ENCODE assay signal across 1 cellular context in the genomic region with DNA sequence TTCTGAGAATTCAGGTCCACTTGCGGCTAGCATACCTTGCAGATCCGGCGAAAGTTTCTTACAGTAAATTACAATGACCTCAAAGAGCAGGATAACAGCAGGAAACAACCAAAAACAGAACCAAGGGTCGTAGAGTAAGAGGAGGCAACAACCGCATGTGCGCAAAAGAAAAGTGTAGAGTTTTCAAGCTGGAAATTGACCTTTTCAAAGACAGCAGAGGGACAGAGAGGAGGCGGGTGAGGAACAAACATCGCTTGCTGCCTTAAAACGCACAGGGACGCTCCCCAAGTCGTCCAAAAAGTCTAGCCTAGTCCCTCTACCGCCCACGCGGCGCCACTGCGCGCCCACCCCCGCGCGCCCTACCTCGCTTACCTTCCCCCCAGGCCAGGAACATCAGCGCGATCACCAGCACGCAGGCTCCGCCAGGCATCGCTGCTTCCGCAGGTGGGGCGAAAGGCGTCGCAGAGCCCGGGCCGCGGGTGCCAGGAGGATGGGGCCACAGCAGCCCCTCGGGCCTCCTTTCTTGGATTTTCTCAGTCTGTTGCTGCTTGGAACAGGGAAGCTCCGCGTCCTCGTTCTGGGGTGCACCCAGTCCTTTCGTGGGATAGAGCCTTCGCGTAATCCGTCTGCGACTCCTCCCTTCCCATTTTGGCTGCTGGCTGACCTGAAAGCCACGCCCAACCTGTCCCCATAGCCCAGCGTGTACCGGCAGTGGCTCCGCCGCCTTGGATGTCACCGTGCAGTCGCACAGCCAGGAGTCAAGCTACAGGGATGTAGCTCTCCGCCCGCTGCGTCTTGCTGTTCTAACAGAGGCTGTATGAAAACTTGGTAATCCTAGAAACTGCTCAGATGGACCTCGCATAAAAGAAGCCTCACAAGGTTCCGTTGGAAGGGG.
TF ChIP-seq lines count a peak whose summit lies in the region.

A gene (minus strand): TSS at position 579 of the 895 bp plus-strand sequence. CDS start 149 bp downstream, at position 430.

TF ChIP-seq in HCT116, 20 proteins besides CTCF, POLR2A, EP300 and RAD21 (continued from another document):
- TF ChIP-seq TCF7L2 (IDR thresholded peaks at IDR 0.05; ENCODE audit: borderline replicate concordance, extremely low read depth, insufficient read depth, insufficient read length), result peak; percentile 73
- no peak for TF ChIP-seq YY1 (IDR thresholded peaks at IDR 0.05; ENCODE audit: extremely low read depth, insufficient replicate concordance, low read depth, low read length)
- TF ChIP-seq EZH2 (IDR thresholded peaks at IDR 0.05), result no peak
- no peak for TF ChIP-seq JUND (IDR thresholded peaks at IDR 0.05)
- TF ChIP-seq SP1 (IDR thresholded peaks at IDR 0.05; ENCODE audit: low read depth), result no peak; the same call in 1 of the 2 replicates
- TF ChIP-seq ZNF274 (IDR thresholded peaks at IDR 0.05; ENCODE audit: low read depth, low read length), result no peak
- peak; percentile 81 for TF ChIP-seq POLR2AphosphoS5 (IDR thresholded peaks at IDR 0.05; ENCODE audit: low read depth, low read length)
- TF ChIP-seq EZH2phosphoT487 (IDR thresholded peaks at IDR 0.05; ENCODE audit: borderline replicate concordance), result no peak
- TF ChIP-seq, protein P1, sequence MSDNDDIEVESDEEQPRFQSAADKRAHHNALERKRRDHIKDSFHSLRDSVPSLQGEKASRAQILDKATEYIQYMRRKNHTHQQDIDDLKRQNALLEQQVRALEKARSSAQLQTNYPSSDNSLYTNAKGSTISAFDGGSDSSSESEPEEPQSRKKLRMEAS (IDR thresholded peaks at IDR 0.05), result peak; percentile 76
- TF ChIP-seq SIN3A (IDR thresholded peaks at IDR 0.05; ENCODE audit: low read depth), result no peak; the same call in none of the 2 replicates
- TF ChIP-seq, protein P2, sequence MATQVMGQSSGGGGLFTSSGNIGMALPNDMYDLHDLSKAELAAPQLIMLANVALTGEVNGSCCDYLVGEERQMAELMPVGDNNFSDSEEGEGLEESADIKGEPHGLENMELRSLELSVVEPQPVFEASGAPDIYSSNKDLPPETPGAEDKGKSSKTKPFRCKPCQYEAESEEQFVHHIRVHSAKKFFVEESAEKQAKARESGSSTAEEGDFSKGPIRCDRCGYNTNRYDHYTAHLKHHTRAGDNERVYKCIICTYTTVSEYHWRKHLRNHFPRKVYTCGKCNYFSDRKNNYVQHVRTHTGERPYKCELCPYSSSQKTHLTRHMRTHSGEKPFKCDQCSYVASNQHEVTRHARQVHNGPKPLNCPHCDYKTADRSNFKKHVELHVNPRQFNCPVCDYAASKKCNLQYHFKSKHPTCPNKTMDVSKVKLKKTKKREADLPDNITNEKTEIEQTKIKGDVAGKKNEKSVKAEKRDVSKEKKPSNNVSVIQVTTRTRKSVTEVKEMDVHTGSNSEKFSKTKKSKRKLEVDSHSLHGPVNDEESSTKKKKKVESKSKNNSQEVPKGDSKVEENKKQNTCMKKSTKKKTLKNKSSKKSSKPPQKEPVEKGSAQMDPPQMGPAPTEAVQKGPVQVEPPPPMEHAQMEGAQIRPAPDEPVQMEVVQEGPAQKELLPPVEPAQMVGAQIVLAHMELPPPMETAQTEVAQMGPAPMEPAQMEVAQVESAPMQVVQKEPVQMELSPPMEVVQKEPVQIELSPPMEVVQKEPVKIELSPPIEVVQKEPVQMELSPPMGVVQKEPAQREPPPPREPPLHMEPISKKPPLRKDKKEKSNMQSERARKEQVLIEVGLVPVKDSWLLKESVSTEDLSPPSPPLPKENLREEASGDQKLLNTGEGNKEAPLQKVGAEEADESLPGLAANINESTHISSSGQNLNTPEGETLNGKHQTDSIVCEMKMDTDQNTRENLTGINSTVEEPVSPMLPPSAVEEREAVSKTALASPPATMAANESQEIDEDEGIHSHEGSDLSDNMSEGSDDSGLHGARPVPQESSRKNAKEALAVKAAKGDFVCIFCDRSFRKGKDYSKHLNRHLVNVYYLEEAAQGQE (IDR thresholded peaks at IDR 0.05; ENCODE audit: low read depth), result no peak
- TF ChIP-seq FOSL1 (IDR thresholded peaks at IDR 0.05; ENCODE audit: low read depth), result no peak
- peak; percentile 55 for TF ChIP-seq ZFX (IDR thresholded peaks at IDR 0.05)
- TF ChIP-seq, protein P3, sequence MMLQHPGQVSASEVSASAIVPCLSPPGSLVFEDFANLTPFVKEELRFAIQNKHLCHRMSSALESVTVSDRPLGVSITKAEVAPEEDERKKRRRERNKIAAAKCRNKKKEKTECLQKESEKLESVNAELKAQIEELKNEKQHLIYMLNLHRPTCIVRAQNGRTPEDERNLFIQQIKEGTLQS (IDR thresholded peaks at IDR 0.05), result no peak
